In genomic region chr11:123193742-123194141, GRCh38 we compare ENCODE assay signal across 1 cellular context.
TF ChIP-seq lines count a peak whose summit lies in the region.

No MANE protein-coding gene starts in this region.

TF ChIP-seq in HCT116, 20 proteins besides CTCF, POLR2A, EP300 and RAD21 (continued from another document):
- no peak for TF ChIP-seq ZBTB33 (IDR thresholded peaks at IDR 0.05; ENCODE audit: extremely low read depth, insufficient replicate concordance, low read length)
- no peak for TF ChIP-seq EGR1 (IDR thresholded peaks at IDR 0.05; ENCODE audit: low read depth)
- TF ChIP-seq YY1 (IDR thresholded peaks at IDR 0.05; ENCODE audit: extremely low read depth, insufficient replicate concordance, low read depth, low read length), result no peak
